Comparison of ENCODE assay signal across 18 cellular contexts in genomic region chr17:69213059-69213813, GRCh38. TPM values are rescaled to one million over a fixed set of nuclear protein-coding genes. Genes with fewer than 3 reads are reported as not detected.
A peak's percentile ranks its signal among the peaks of the same experiment; 100 is the strongest.
DNase-seq lines count a peak whose midpoint lies in the region; ATAC-seq and FAIRE-seq lines count a peak whose summit lies in the region.
"Had no signal": no experiment of that assay in that cellular context is flagged by ENCODE, and none has a peak within 500 bp of the region (broad histone marks: within the 10 kb centered on the region; RNA-seq: fewer than 3 reads in every experiment).

No MANE protein-coding gene starts in this region.

- intact Hi-C loops in sciatic nerve (cut with DNase I), result no loop called here

- peak; percentile 90 for FAIRE-seq in HTR-8/SVneo (lab: Jason Lieb, UNC)

- DNase-seq in NCI-H1417 (lab: John Stamatoyannopoulos, UW) (peak in 2 of 3 experiments; percentile 5 to 31), NCI-H1417 treated with DMSO at 0.1 percent for 48 hours (lab: John Stamatoyannopoulos, UW) (no peak), HTR-8/SVneo (ENCODE audit: insufficient read length, low spot score) (peak; percentile 15), T1000 (lab: John Stamatoyannopoulos, UW) (peak; percentile 62), sciatic nerve (ENCODE audit: low spot score) (no peak), SW 1271 (lab: John Stamatoyannopoulos, UW) (no peak)
- no peak for DNase-seq in activated CD4-positive, alpha-beta T cell treated with anti-CD3 and anti-CD28 coated beads, Interleukin-2, amount 50 U/mL, for 48 hours
- DNase-seq in NK-92 treated with Interleukin-12 subunit alpha and Interleukin-12 subunit beta, amount 100 ng/mL, for 24 hours (lab: John Stamatoyannopoulos, UW), result no peak
- DNase-seq: activated B cell treated with CpG ODN at 0.5 μM for 24 hours; activated naive CD4-positive, alpha-beta T cell treated with anti-CD3 and anti-CD28 coated beads, Interleukin-2, amount 10 ng/mL, durations not matched to agents 7 days and 5 days; activated T-cell treated with anti-CD3 and anti-CD28 coated beads, Interleukin-2, amount 50 U/mL, for 48 hours; anterior cingulate cortex; left cardiac atrium; NCI-H2227 treated with DMSO at 0.1 percent for 48 hours; Right ventricle myocardium superior; trophoblast cell had no signal

- ATAC-seq in sciatic nerve, result peak; percentile 55
- ATAC-seq: gastroesophageal sphincter; left cardiac atrium; natural killer cell treated with Interleukin-12 subunit alpha and Interleukin-12 subunit beta and Interleukin-15 and Interleukin-18, amount 100 ng/mL, for 72 hours had no signal

RNA-seq across cellular contexts. Expression of gene ABCA10, which starts 15.4 kb away (rescaled TPM):
- total RNA-seq in sciatic nerve, result 189 TPM

Comparison
In these comparisons a context has a peak if more than half of its experiments do, and no peak if none do; other contexts are left out.
1. DNase-seq: peak in NCI-H1417 (2 of 3), HTR-8/SVneo (single experiment) and T1000 (single experiment); none in NCI-H1417 treated with DMSO at 0.1 percent for 48 hours (single experiment), sciatic nerve (single experiment), activated CD4-positive, alpha-beta T cell treated with anti-CD3 and anti-CD28 coated beads, Interleukin-2, amount 50 U/mL, for 48 hours (0 of 2), SW 1271 (0 of 2) and NK-92 treated with Interleukin-12 subunit alpha and Interleukin-12 subunit beta, amount 100 ng/mL, for 24 hours (single experiment).